1 cellular context compared by ENCODE assay signal in the genomic region with DNA sequence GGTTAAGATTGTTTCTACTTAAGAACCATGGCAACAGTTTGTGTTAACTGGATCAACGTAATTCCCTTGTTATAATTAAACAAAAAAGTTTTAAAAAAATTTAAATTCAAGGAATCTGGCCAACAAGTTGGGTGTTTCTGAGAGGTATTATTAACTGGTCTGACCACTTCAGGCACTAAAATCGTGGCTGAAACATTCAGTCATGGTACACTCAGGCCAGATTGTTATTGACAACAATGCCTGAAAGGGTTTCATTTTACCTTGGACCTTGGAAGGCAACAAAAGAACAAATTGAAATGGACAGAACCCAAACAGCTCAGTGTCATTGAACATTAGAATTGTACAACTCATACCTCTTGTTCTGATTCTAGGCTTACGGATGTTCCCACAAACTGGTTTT.
TF ChIP-seq lines count a peak whose summit lies in the region.

No MANE protein-coding gene starts in this region.

TF ChIP-seq in HepG2, 621 proteins besides CTCF, POLR2A, EP300 and RAD21 (continued from another document):
- TF ChIP-seq, protein P1, sequence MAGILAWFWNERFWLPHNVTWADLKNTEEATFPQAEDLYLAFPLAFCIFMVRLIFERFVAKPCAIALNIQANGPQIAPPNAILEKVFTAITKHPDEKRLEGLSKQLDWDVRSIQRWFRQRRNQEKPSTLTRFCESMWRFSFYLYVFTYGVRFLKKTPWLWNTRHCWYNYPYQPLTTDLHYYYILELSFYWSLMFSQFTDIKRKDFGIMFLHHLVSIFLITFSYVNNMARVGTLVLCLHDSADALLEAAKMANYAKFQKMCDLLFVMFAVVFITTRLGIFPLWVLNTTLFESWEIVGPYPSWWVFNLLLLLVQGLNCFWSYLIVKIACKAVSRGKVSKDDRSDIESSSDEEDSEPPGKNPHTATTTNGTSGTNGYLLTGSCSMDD (CRISPR knock-in tag; IDR thresholded peaks at IDR 0.05) = no peak
- TF ChIP-seq SOX6 (IDR thresholded peaks at IDR 0.05) (no peak), SOX6 (CRISPR knock-in tag; IDR thresholded peaks at IDR 0.05) (peak; percentile 19; the same call in 1 of the 2 replicates), SOX13 (IDR thresholded peaks at IDR 0.05) (no peak), SOX13 (CRISPR knock-in tag; conservative IDR thresholded peaks at IDR 0.05 in 1 of 2, IDR thresholded peaks at IDR 0.05 in 1 of 2) (peak in 1 of 2 experiments; percentile 9; a peak in 1 of 4 replicates)
TF ChIP-seq in HepG2: peak in this region for 4.
